ENCODE assay signal across 17 cellular contexts in the genomic region with DNA sequence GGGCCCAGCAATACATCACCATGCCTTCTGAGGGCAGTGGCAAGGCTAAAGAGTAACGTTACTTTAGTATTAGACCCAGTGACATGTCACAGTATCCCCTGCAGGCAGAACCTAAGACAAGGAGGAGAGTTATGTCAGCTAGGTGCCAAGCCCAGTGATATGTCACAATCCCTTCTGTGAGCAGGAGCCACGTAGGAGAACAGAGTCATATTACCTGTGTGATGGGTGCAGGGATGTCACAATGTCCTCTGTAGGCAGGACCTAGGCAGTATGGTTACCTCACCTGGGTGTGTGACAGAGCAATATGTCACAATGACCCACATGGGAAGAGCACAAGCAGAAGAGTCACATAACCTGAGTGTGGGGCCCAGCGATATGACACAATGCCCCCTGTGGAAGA.
A peak's percentile ranks its signal among the peaks of the same experiment; 100 is the strongest.
DNase-seq lines count a peak whose midpoint lies in the region; ATAC-seq lines count a peak whose summit lies in the region.
"Had no signal": no experiment of that assay in that cellular context is flagged by ENCODE, and none has a peak within 500 bp of the region (broad histone marks: within the 10 kb centered on the region; RNA-seq: fewer than 3 reads in every experiment).

No MANE protein-coding gene starts in this region.

- no peak overlapping the region for H3K4me3 ChIP-seq in trophoblast cell (ENCODE audit: low read depth, low read length)
- no peak overlapping the region for H3K4me3 ChIP-seq in effector memory CD4-positive, alpha-beta T cell (ENCODE audit: insufficient read depth, low read depth, low read length, poor library complexity, severe bottlenecking)
- H3K4me3 ChIP-seq: A549; BLaER1 treated with 17β-estradiol and CSF1 and Interleukin-3, amounts not matched to agents 10 nM and 100 nM had no signal

- no peak overlapping the region for H2AK5ac ChIP-seq in trophoblast cell (ENCODE audit: low read length)

- no peaks in the 10 kb centered on the region for H3K4me1 ChIP-seq in trophoblast cell (ENCODE audit: control insufficient read depth in 1 of 2, insufficient read depth in 2 of 2, low read length in 2 of 2)
- no peaks in the 10 kb centered on the region for H3K4me1 ChIP-seq in effector memory CD4-positive, alpha-beta T cell (ENCODE audit: control insufficient read depth, insufficient read depth, low read length, poor library complexity, severe bottlenecking)
- H3K4me1 ChIP-seq: A549; BLaER1 treated with 17β-estradiol and CSF1 and Interleukin-3, amounts not matched to agents 10 nM and 100 nM; Caco-2 had no signal

- no peaks in the 10 kb centered on the region for H3K4me1 Mint-ChIP-seq in activated naive CD8-positive, alpha-beta T cell treated with anti-CD3 and anti-CD28 coated beads, Interleukin-2, amount 50 U/mL, for 24 hours
- H3K4me1 Mint-ChIP-seq in activated naive CD8-positive, alpha-beta T cell treated with anti-CD3 and anti-CD28 coated beads for 36 hours, result no peaks in the 10 kb centered on the region
- H3K4me1 Mint-ChIP-seq: B cell had no signal

- WGBS in trophoblast cell (ENCODE audit: extremely low coverage, insufficient coverage, insufficient read length), result no CpG with 5 or more reads among the region's 3 CpGs

- H3K36me3 Mint-ChIP-seq in activated naive CD8-positive, alpha-beta T cell treated with anti-CD3 and anti-CD28 coated beads, Interleukin-2, amount 50 U/mL, for 24 hours (ENCODE audit: low read depth), result peaks cover 2% of the 10 kb centered on the region
- peaks cover 4% of the 10 kb centered on the region for H3K36me3 Mint-ChIP-seq in activated naive CD8-positive, alpha-beta T cell treated with anti-CD3 and anti-CD28 coated beads for 36 hours
- H3K36me3 Mint-ChIP-seq: CD8-positive, alpha-beta T cell had no signal

- H4K12ac ChIP-seq in trophoblast cell (ENCODE audit: low read depth, low read length), result no peak overlapping the region

- H3K27me3 ChIP-seq in trophoblast cell (ENCODE audit: insufficient read depth, low read length), result no peaks in the 10 kb centered on the region
- no peaks in the 10 kb centered on the region for H3K27me3 ChIP-seq in effector memory CD4-positive, alpha-beta T cell (replicated peaks; ENCODE audit: control insufficient read depth, insufficient read depth, low read length, poor library complexity, severe bottlenecking)
- H3K27me3 ChIP-seq: BLaER1 treated with 17β-estradiol and CSF1 and Interleukin-3, amounts not matched to agents 10 nM and 100 nM had no signal

- H4K8ac ChIP-seq in trophoblast cell (ENCODE audit: low read depth, low read length), result no peak overlapping the region

- no peak overlapping the region for H3K18ac ChIP-seq in trophoblast cell (ENCODE audit: low read length)

- no peaks in the 10 kb centered on the region for H3K27me3 Mint-ChIP-seq in activated naive CD8-positive, alpha-beta T cell treated with anti-CD3 and anti-CD28 coated beads, Interleukin-2, amount 50 U/mL, for 24 hours
- H3K27me3 Mint-ChIP-seq in activated naive CD8-positive, alpha-beta T cell treated with anti-CD3 and anti-CD28 coated beads for 36 hours, result no peaks in the 10 kb centered on the region
- H3K27me3 Mint-ChIP-seq: B cell; CD4-positive, alpha-beta T cell had no signal

- no peak overlapping the region for H3K9ac ChIP-seq in trophoblast cell (ENCODE audit: low read length)
- H3K9ac ChIP-seq: BLaER1 treated with 17β-estradiol and CSF1 and Interleukin-3, amounts not matched to agents 10 nM and 100 nM had no signal

- H2AFZ ChIP-seq in trophoblast cell (ENCODE audit: insufficient read depth, low read length, poor library complexity), result no peak overlapping the region

- H3K14ac ChIP-seq in trophoblast cell (ENCODE audit: low read length), result no peak overlapping the region

- no peaks in the 10 kb centered on the region for H3K36me3 ChIP-seq in trophoblast cell (ENCODE audit: control insufficient read depth in 1 of 2, insufficient read depth in 2 of 2, low read length in 2 of 2)
- H3K36me3 ChIP-seq in effector memory CD4-positive, alpha-beta T cell (ENCODE audit: control insufficient read depth, insufficient read depth, low read length), result no peaks in the 10 kb centered on the region
- H3K36me3 ChIP-seq: BLaER1 treated with 17β-estradiol and CSF1 and Interleukin-3, amounts not matched to agents 10 nM and 100 nM had no signal

- no peak overlapping the region for H2BK12ac ChIP-seq in trophoblast cell (ENCODE audit: low read length)

- H3K79me2 ChIP-seq in trophoblast cell (ENCODE audit: control insufficient read depth, insufficient read depth, low read length, poor library complexity), result no peaks in the 10 kb centered on the region

- H3K4me3 Mint-ChIP-seq in activated naive CD8-positive, alpha-beta T cell treated with anti-CD3 and anti-CD28 coated beads, Interleukin-2, amount 50 U/mL, for 24 hours, result no peak overlapping the region
- H3K4me3 Mint-ChIP-seq in activated naive CD8-positive, alpha-beta T cell treated with anti-CD3 and anti-CD28 coated beads for 36 hours, result no peak overlapping the region
- H3K4me3 Mint-ChIP-seq: B cell; CD4-positive, alpha-beta T cell; CD8-positive, alpha-beta T cell had no signal

- peak; percentile 15 for ATAC-seq in activated naive CD8-positive, alpha-beta T cell treated with anti-CD3 and anti-CD28 coated beads, Interleukin-2, amount 50 U/mL, for 24 hours
- no peak for ATAC-seq in HG03039 (IDR thresholded peaks at IDR 0.05; ENCODE audit: unreplicated experiment)
- ATAC-seq: A549; CD8-positive, alpha-beta T cell had no signal

- no peak overlapping the region for H4K91ac ChIP-seq in trophoblast cell (ENCODE audit: low read depth, low read length)

- no peaks in the 10 kb centered on the region for H3K79me1 ChIP-seq in trophoblast cell (ENCODE audit: low read length)

- H3K23ac ChIP-seq in trophoblast cell (ENCODE audit: low read length), result no peak overlapping the region

- no peak overlapping the region for H2BK120ac ChIP-seq in trophoblast cell (ENCODE audit: insufficient read depth, low read length, poor library complexity)

- no peak for DNase-seq in activated naive CD8-positive, alpha-beta T cell treated with anti-CD3 and anti-CD28 coated beads, Interleukin-2, amount 50 U/mL, for 24 hours
- no peak for DNase-seq in activated naive CD8-positive, alpha-beta T cell treated with anti-CD3 and anti-CD28 coated beads for 36 hours
- peak; percentile 79 to 89 for DNase-seq in trophoblast cell
- no peak for DNase-seq in effector memory CD4-positive, alpha-beta T cell
- DNase-seq: AML-193; Caco-2; Calu3; CD4-positive, alpha-beta T cell; CD8-positive, alpha-beta T cell; DMS79 treated with DMSO at 0.1 percent for 48 hours; GF-D8 had no signal

- H3K27ac Mint-ChIP-seq in activated naive CD8-positive, alpha-beta T cell treated with anti-CD3 and anti-CD28 coated beads, Interleukin-2, amount 50 U/mL, for 24 hours, result no peak overlapping the region
- H3K27ac Mint-ChIP-seq in activated naive CD8-positive, alpha-beta T cell treated with anti-CD3 and anti-CD28 coated beads for 36 hours, result no peak overlapping the region
- H3K27ac Mint-ChIP-seq: B cell; CD4-positive, alpha-beta T cell; CD8-positive, alpha-beta T cell had no signal

- no peak overlapping the region for H3K4ac ChIP-seq in trophoblast cell (ENCODE audit: low read depth, low read length)

- H3K9me3 ChIP-seq in trophoblast cell (ENCODE audit: insufficient read depth, low read depth, low read length), result peaks cover 39% of the 10 kb centered on the region
- no peaks in the 10 kb centered on the region for H3K9me3 ChIP-seq in effector memory CD4-positive, alpha-beta T cell (ENCODE audit: control insufficient read depth, low read length)
- H3K9me3 ChIP-seq: Caco-2 had no signal

- no peak overlapping the region for H3K4me2 ChIP-seq in trophoblast cell (ENCODE audit: low read length)
- H3K4me2 ChIP-seq: A549; BLaER1 treated with 17β-estradiol and CSF1 and Interleukin-3, amounts not matched to agents 10 nM and 100 nM had no signal

- no peak overlapping the region for H2BK5ac ChIP-seq in trophoblast cell (ENCODE audit: low read depth, low read length, poor library complexity)

- peaks cover 24% of the 10 kb centered on the region for H3K9me3 Mint-ChIP-seq in activated naive CD8-positive, alpha-beta T cell treated with anti-CD3 and anti-CD28 coated beads, Interleukin-2, amount 50 U/mL, for 24 hours
- peaks cover 24% of the 10 kb centered on the region for H3K9me3 Mint-ChIP-seq in activated naive CD8-positive, alpha-beta T cell treated with anti-CD3 and anti-CD28 coated beads for 36 hours

- H3K27ac ChIP-seq in trophoblast cell (ENCODE audit: low read depth, low read length), result no peak overlapping the region
- no peak overlapping the region for H3K27ac ChIP-seq in effector memory CD4-positive, alpha-beta T cell (ENCODE audit: insufficient read depth, low read length, poor library complexity, severe bottlenecking)
- H3K27ac ChIP-seq: 22Rv1; A549; BLaER1 treated with 17β-estradiol and CSF1 and Interleukin-3, amounts not matched to agents 10 nM and 100 nM; C4-2B had no signal

Comparison
In these comparisons a context has a peak if more than half of its experiments do, and no peak if none do; other contexts are left out.
1. DNase-seq: peak in trophoblast cell (2 of 2); none in activated naive CD8-positive, alpha-beta T cell treated with anti-CD3 and anti-CD28 coated beads, Interleukin-2, amount 50 U/mL, for 24 hours (single experiment), activated naive CD8-positive, alpha-beta T cell treated with anti-CD3 and anti-CD28 coated beads for 36 hours (single experiment) and effector memory CD4-positive, alpha-beta T cell (0 of 3).